Comparison of ENCODE assay signal across 24 cellular contexts in genomic region chr13:69681722-69682121, GRCh38.
DNase-seq lines count a peak whose midpoint lies in the region; ATAC-seq, FAIRE-seq and TF ChIP-seq lines count a peak whose summit lies in the region.
"Had no signal": no experiment of that assay in that cellular context is flagged by ENCODE, and none has a peak within 500 bp of the region (broad histone marks: within the 10 kb centered on the region; RNA-seq: fewer than 3 reads in every experiment).

No MANE protein-coding gene starts in this region.

- H4K20me1 ChIP-seq in SK-N-SH (ENCODE audit: insufficient read depth): no peaks in the 10 kb centered on the region
- H4K20me1 ChIP-seq in OCI-LY1 (ENCODE audit: insufficient read depth, low read length): no peaks in the 10 kb centered on the region
- H4K20me1 ChIP-seq: BLaER1 treated with 17β-estradiol and CSF1 and Interleukin-3, amounts not matched to agents 10 nM and 100 nM had no signal

- ATAC-seq in SK-N-SH treated with all-trans-retinoic acid at 6 μM for 48 hours: no peak
- ATAC-seq: A549, GM23338, HCT116 had no signal

- H3K27me3 ChIP-seq in SK-N-SH (ENCODE audit: insufficient read depth): no peaks in the 10 kb centered on the region
- no peaks in the 10 kb centered on the region for H3K27me3 ChIP-seq in OCI-LY1 (ENCODE audit: insufficient read depth, low read length)
- H3K27me3 ChIP-seq: BE2C; BLaER1 treated with 17β-estradiol and CSF1 and Interleukin-3, amounts not matched to agents 10 nM and 100 nM had no signal

- TF ChIP-seq EP300 in SK-N-SH (IDR thresholded peaks at IDR 0.05; ENCODE audit: borderline replicate concordance in 1 of 2, low read depth in 1 of 2, low read length in 1 of 2): no peak

- H3K36me3 ChIP-seq in SK-N-SH (replicated peaks in 1 of 2; ENCODE audit: control insufficient read depth in 1 of 2, insufficient read depth in 2 of 2, low read length in 1 of 2) (no peaks in the 10 kb centered on the region), OCI-LY1 (ENCODE audit: insufficient read depth, low read length) (no peaks in the 10 kb centered on the region)
- H3K36me3 ChIP-seq: BE2C; BLaER1 treated with 17β-estradiol and CSF1 and Interleukin-3, amounts not matched to agents 10 nM and 100 nM had no signal

- WGBS in SK-N-SH (ENCODE audit: low lambda C conversion rate): 33% methylated on average over 3 of the region's 3 CpGs

- no peaks in the 10 kb centered on the region for H3F3A ChIP-seq in SK-N-SH (replicated peaks; ENCODE audit: insufficient read depth)
- H3F3A ChIP-seq in OCI-LY1 (ENCODE audit: insufficient read depth, low read length): no peaks in the 10 kb centered on the region

- H3K9ac ChIP-seq in SK-N-SH: no peak overlapping the region
- 0 out of 2 replicates have a peak overlapping the region, but pooled peaks have one; percentile 12 for H3K9ac ChIP-seq in OCI-LY1 (ENCODE audit: low read length)
- H3K9ac ChIP-seq: BLaER1 treated with 17β-estradiol and CSF1 and Interleukin-3, amounts not matched to agents 10 nM and 100 nM had no signal

- H2AFZ ChIP-seq in SK-N-SH (ENCODE audit: low read depth): no peak overlapping the region
- peak overlapping the region; percentile 80 for H2AFZ ChIP-seq in OCI-LY1 (ENCODE audit: low read length)
- H2AFZ ChIP-seq: GM23338 had no signal

- no peak overlapping the region for H3K4me3 ChIP-seq in SK-N-SH (ENCODE audit: low read depth in 2 of 2, low read length in 1 of 2)
- no peak overlapping the region for H3K4me3 ChIP-seq in OCI-LY1 (ENCODE audit: low read depth, low read length, poor library complexity, severe bottlenecking)
- H3K4me3 ChIP-seq: A549; BLaER1 treated with 17β-estradiol and CSF1 and Interleukin-3, amounts not matched to agents 10 nM and 100 nM; GM23338 had no signal

- TF ChIP-seq RAD21 in SK-N-SH (IDR thresholded peaks at IDR 0.05; ENCODE audit: low read length): no peak

- H3K79me2 ChIP-seq in SK-N-SH (ENCODE audit: insufficient read depth): no peaks in the 10 kb centered on the region
- H3K79me2 ChIP-seq in OCI-LY1 (ENCODE audit: insufficient read depth, low read length): no peaks in the 10 kb centered on the region

- H3K27ac ChIP-seq in SK-N-SH (ENCODE audit: low read depth in 2 of 2, low read length in 1 of 2) (no peak overlapping the region), OCI-LY1 (ENCODE audit: low read depth, low read length, poor library complexity, severe bottlenecking) (peak overlapping the region; percentile 48)
- H3K27ac ChIP-seq: A549; BLaER1 treated with 17β-estradiol and CSF1 and Interleukin-3, amounts not matched to agents 10 nM and 100 nM had no signal

- CTCF ChIA-PET in SK-N-SH (lab: Yijun Ruan, JAX): interaction anchor here (0.9 to 1.3 kb wide), 2 partner anchors 8 to 94 kb away, joined by 3 to 4 read pairs; no protein-coding TSS in a partner anchor

- H3K9me2 ChIP-seq in SK-N-SH: no peaks in the 10 kb centered on the region
- H3K9me2 ChIP-seq in OCI-LY1 (ENCODE audit: low read depth, low read length): no peaks in the 10 kb centered on the region

- POLR2A ChIA-PET in SK-N-SH (lab: Yijun Ruan, JAX): no interaction called here

- H3K9me3 ChIP-seq in SK-N-SH (no peaks in the 10 kb centered on the region), OCI-LY1 (ENCODE audit: low read length) (no peaks in the 10 kb centered on the region)
- H3K9me3 ChIP-seq: A549; BE2C; BLaER1 treated with 17β-estradiol and CSF1 and Interleukin-3, amounts not matched to agents 10 nM and 100 nM had no signal

- H3K4me2 ChIP-seq in SK-N-SH (no peak overlapping the region), OCI-LY1 (ENCODE audit: low read length) (no peak overlapping the region; the same call in 1 of the 2 replicates)
- H3K4me2 ChIP-seq: A549; BLaER1 treated with 17β-estradiol and CSF1 and Interleukin-3, amounts not matched to agents 10 nM and 100 nM; GM23338 had no signal

- DNase-seq in SK-N-SH: no peak
- DNase-seq in SKM-1 (lab: John Stamatoyannopoulos, UW; ENCODE audit: unreplicated experiment): no peak
- no peak for DNase-seq in activated CD4-positive, alpha-beta T cell treated with anti-CD3 and anti-CD28 coated beads for 1 hour
- DNase-seq: 8988T; ACHN; AML-193; BE2C; CD4-positive, alpha-beta T cell; CD8-positive, alpha-beta memory T cell; DMS 273 treated with DMSO at 0.1 percent for 48 hours; DMS79; EL; GDM1; H9 had no signal

- H3K4me1 ChIP-seq in SK-N-SH (ENCODE audit: control insufficient read depth in 1 of 2, insufficient read depth in 2 of 2, low read depth in 1 of 2, low read length in 1 of 2) (no peaks in the 10 kb centered on the region; a peak in 1 of 4 replicates), OCI-LY1 (ENCODE audit: insufficient read depth, low read length, severe bottlenecking) (peaks cover 60% of the 10 kb centered on the region)
- H3K4me1 ChIP-seq: A549 had no signal

- FAIRE-seq in colon (lab: Jason Lieb, UNC): peak; percentile 73
- FAIRE-seq: A549, D721Med, GM12891, GM18507 had no signal

- TF ChIP-seq CTCF in SK-N-SH (IDR thresholded peaks at IDR 0.05): no peak
- no peak for TF ChIP-seq CTCF in OCI-LY1 (IDR thresholded peaks at IDR 0.05; ENCODE audit: low read length)

TF ChIP-seq in SK-N-SH treated with all-trans-retinoic acid at 6 μM for 48 hours, 23 proteins besides CTCF, POLR2A, EP300 and RAD21:
- TF ChIP-seq CREB5 (CRISPR knock-in tag; IDR thresholded peaks at IDR 0.05; ENCODE audit: low read depth) (no peak), ISL1 (CRISPR knock-in tag; IDR thresholded peaks at IDR 0.05) (peak; percentile 22; the same call in 1 of the 2 replicates)
TF ChIP-seq in SK-N-SH treated with all-trans-retinoic acid at 6 μM for 48 hours: peak in this region for 1.

TF ChIP-seq in SK-N-SH, 30 proteins besides CTCF, POLR2A, EP300 and RAD21:
- TF ChIP-seq TAF1 (IDR thresholded peaks at IDR 0.05; ENCODE audit: borderline replicate concordance, low read depth, low read length): no peak
